In the genomic region with DNA sequence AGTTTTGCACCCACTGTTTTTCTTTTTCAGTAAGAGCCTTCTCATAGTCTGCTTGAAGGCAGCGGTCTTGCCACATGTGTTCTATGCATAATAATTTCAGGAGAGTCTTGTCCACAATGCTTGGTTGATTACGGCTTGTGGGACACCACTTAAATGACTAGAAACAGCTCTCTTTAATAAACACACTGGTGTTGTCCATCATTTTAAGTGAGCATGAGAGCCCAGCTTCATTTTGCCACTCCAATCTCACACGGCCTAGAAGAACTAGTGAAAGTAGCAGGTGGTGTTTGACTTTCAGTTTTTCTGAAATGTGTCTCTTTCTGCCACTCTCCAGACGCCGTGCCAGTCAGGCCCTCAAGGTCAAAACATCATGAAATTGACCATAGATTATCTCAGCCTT, we compare ENCODE assay signal across 12 cellular contexts.
DNase-seq lines count a peak whose midpoint lies in the region; ATAC-seq and TF ChIP-seq lines count a peak whose summit lies in the region.
"Had no signal": no experiment of that assay in that cellular context is flagged by ENCODE, and none has a peak within 500 bp of the region (broad histone marks: within the 10 kb centered on the region; RNA-seq: fewer than 3 reads in every experiment).

No MANE protein-coding gene starts in this region.

- no peaks in the 10 kb centered on the region for H3K27me3 Mint-ChIP-seq in effector memory CD8-positive, alpha-beta T cell

- H3K9me3 Mint-ChIP-seq in effector memory CD8-positive, alpha-beta T cell, result no peaks in the 10 kb centered on the region

- H3K4me3 Mint-ChIP-seq in effector memory CD8-positive, alpha-beta T cell, result peak overlapping the region; percentile 37 to 63

- H3K27ac Mint-ChIP-seq in effector memory CD8-positive, alpha-beta T cell, result peak overlapping the region; percentile 65 to 68

- peaks cover 3% of the 10 kb centered on the region for H3K36me3 Mint-ChIP-seq in effector memory CD8-positive, alpha-beta T cell (ENCODE audit: insufficient read depth)

- ATAC-seq in GM18505 (IDR thresholded peaks at IDR 0.05; ENCODE audit: unreplicated experiment) (peak; percentile 73), GM21528 (IDR thresholded peaks at IDR 0.05; ENCODE audit: low FRiP score, unreplicated experiment) (peak; percentile 69), HG03175 (IDR thresholded peaks at IDR 0.05; ENCODE audit: unreplicated experiment) (peak; percentile 72)
- ATAC-seq in effector memory CD8-positive, alpha-beta T cell (replicated peaks), result peak; percentile 22

- no peak for TF ChIP-seq POLR2A in GM18505 (IDR thresholded peaks at IDR 0.05; ENCODE audit: borderline replicate concordance, extremely low read depth, insufficient read depth, insufficient read length)

- DNase-seq in effector memory CD8-positive, alpha-beta T cell, result no peak
- no peak for DNase-seq in NCI-H526 (lab: John Stamatoyannopoulos, UW)
- DNase-seq in NCI-H2081 (lab: John Stamatoyannopoulos, UW), result no peak
- no peak for DNase-seq in kidney glomerular epithelial cell (lab: John Stamatoyannopoulos, UW)
- DNase-seq in NCI-H128 (lab: John Stamatoyannopoulos, UW; ENCODE audit: unreplicated experiment), result no peak
- DNase-seq: activated effector memory CD4-positive, alpha-beta T cell treated with anti-CD3 and anti-CD28 coated beads, Interleukin-2, amount 50 U/mL, for 16 hours; dorsolateral prefrontal cortex; NCI-H1694 treated with DMSO at 0.1 percent for 48 hours; occipital lobe had no signal

- H3K4me1 Mint-ChIP-seq in effector memory CD8-positive, alpha-beta T cell (ENCODE audit: low read depth in 2 of 2), result peaks cover 28 to 52% of the 10 kb centered on the region in 2 donors

Comparison
In these comparisons a context has a peak if more than half of its experiments do, and no peak if none do; other contexts are left out.
1. ATAC-seq: peak in every context shown above with its lines; median percentile 73 in GM18505; 72 in HG03175; 69 in GM21528; 22 in effector memory CD8-positive, alpha-beta T cell.